ENCODE assay signal across 8 cellular contexts in genomic region chr15:82538961-82539689, GRCh38. TPM values are rescaled to one million over a fixed set of nuclear protein-coding genes. Genes with fewer than 3 reads are reported as not detected.
DNase-seq lines count a peak whose midpoint lies in the region; ATAC-seq and TF ChIP-seq lines count a peak whose summit lies in the region.

No MANE protein-coding gene starts in this region.

- CTCF ChIA-PET in Calu3 (lab: Charles Lee) = interaction anchor here (2.5 kb wide), 1 partner anchor 9 kb away, joined by 15 read pairs; no protein-coding TSS in a partner anchor

- H3K4me1 ChIP-seq in esophagus (ENCODE audit: control insufficient read depth in 2 of 2, insufficient read depth in 2 of 2, low read length in 1 of 2) (peaks cover 0 to 6% of the 10 kb centered on the region in 2 donors), ovary (ENCODE audit: insufficient read depth) (peaks cover 3% of the 10 kb centered on the region)

- 10 to 15% methylated on average over 28 of the region's 28 CpGs for WGBS in esophagus, 2 donors
- 10 to 16% (median 11%) methylated on average over 28 of the region's 28 CpGs for WGBS in ovary, 3 donors

- no peaks in the 10 kb centered on the region for H3K27me3 Mint-ChIP-seq in Calu3 (ENCODE audit: unreplicated experiment)

- TF ChIP-seq EP300 in ovary (IDR thresholded peaks at IDR 0.05) = no peak

- H3K9me3 Mint-ChIP-seq in Calu3 (ENCODE audit: low read depth, unreplicated experiment) = no peaks in the 10 kb centered on the region

- H3K9me3 ChIP-seq in esophagus (ENCODE audit: control insufficient read depth in 2 of 2, insufficient read depth in 1 of 2, low read depth in 1 of 2, low read length in 1 of 2) (no peaks in the 10 kb centered on the region), ovary (no peaks in the 10 kb centered on the region)

- TSS peak; percentile 52 for BruUV-seq in Calu3 (replicated peaks; lab: Mats Ljungman, UMichigan)

- intact Hi-C loops in Calu3 (cut with micrococcal nuclease; ENCODE audit: unreplicated experiment) = no loop called here
- intact Hi-C loops in ovary (cut with DNase I) = loop anchor here in 1 of 4 donors (10.0 kb wide), 2 partner anchors 266 to 476 kb away; partner anchors contain the start of genes C15orf40, FSD2 and WHAMM

- peaks cover 41% of the 10 kb centered on the region for H3K4me1 Mint-ChIP-seq in Calu3 (ENCODE audit: low read depth, unreplicated experiment)

- H3K36me3 ChIP-seq in esophagus (ENCODE audit: control insufficient read depth in 2 of 2, insufficient read depth in 2 of 2, low read length in 1 of 2) = peaks cover 20 to 21% of the 10 kb centered on the region in 2 donors
- H3K36me3 ChIP-seq in ovary = no peaks in the 10 kb centered on the region

- peak overlapping the region; percentile 93 to 95 for H3K4me3 ChIP-seq in esophagus (ENCODE audit: low read depth in 1 of 2, low read length in 2 of 2)
- peak overlapping the region; percentile 90 for H3K4me3 ChIP-seq in ovary

- no peak for TF ChIP-seq POLR2A in ovary (IDR thresholded peaks at IDR 0.05)

- H3K4me3 Mint-ChIP-seq in Calu3 (ENCODE audit: low read depth, unreplicated experiment) = peak overlapping the region; percentile 98

- peak overlapping the region; percentile 96 for H3K27ac Mint-ChIP-seq in Calu3 (ENCODE audit: unreplicated experiment)

- no peaks in the 10 kb centered on the region for H3K27me3 ChIP-seq in esophagus (ENCODE audit: control insufficient read depth in 1 of 2, insufficient read depth in 2 of 2, low read length in 2 of 2)
- no peaks in the 10 kb centered on the region for H3K27me3 ChIP-seq in ovary

- no peak for ATAC-seq in GM21825 (IDR thresholded peaks at IDR 0.05; ENCODE audit: unreplicated experiment)

- H3K27ac ChIP-seq in esophagus (ENCODE audit: low read depth in 2 of 2, low read length in 1 of 2) = peak overlapping the region; percentile 34 to 88
- peak overlapping the region; percentile 29 to 91 for H3K27ac ChIP-seq in ovary

- H3K36me3 Mint-ChIP-seq in Calu3 (ENCODE audit: insufficient read depth, unreplicated experiment) = peaks cover 72% of the 10 kb centered on the region

- DNase-seq in Calu3 (no peak), RKO (ENCODE audit: low spot score) (peak; percentile 57), ovary (peak in 1 of 5 donors; percentile 41), NCI-H2081 (lab: John Stamatoyannopoulos, UW) (no peak), NCI-H187 (lab: John Stamatoyannopoulos, UW) (no peak), GOT3 (lab: John Stamatoyannopoulos, UW) (no peak)

- TF ChIP-seq CTCF in Calu3 (IDR thresholded peaks at IDR 0.05; ENCODE audit: unreplicated experiment) (no peak), ovary (IDR thresholded peaks at IDR 0.05) (no peak)

RNA-seq across cellular contexts. Expression of gene RPS17, which starts 1.1 kb away (rescaled TPM):
- total RNA-seq in Calu3 (2022) = 1,584 and 1,695 TPM in 2 replicates
- polyA plus RNA-seq in esophagus = 1,000 to 10,000 TPM; 2,885 to 4,224 TPM
- total RNA-seq in ovary = 1,000 to 10,000 TPM; 2,388 to 6,661 (median 3,090) TPM
- polyA plus RNA-seq in ovary = 1,000 to 10,000 TPM; 2,986 to 7,542 TPM
